Comparison of ENCODE assay signal across 15 cellular contexts in the genomic region with DNA sequence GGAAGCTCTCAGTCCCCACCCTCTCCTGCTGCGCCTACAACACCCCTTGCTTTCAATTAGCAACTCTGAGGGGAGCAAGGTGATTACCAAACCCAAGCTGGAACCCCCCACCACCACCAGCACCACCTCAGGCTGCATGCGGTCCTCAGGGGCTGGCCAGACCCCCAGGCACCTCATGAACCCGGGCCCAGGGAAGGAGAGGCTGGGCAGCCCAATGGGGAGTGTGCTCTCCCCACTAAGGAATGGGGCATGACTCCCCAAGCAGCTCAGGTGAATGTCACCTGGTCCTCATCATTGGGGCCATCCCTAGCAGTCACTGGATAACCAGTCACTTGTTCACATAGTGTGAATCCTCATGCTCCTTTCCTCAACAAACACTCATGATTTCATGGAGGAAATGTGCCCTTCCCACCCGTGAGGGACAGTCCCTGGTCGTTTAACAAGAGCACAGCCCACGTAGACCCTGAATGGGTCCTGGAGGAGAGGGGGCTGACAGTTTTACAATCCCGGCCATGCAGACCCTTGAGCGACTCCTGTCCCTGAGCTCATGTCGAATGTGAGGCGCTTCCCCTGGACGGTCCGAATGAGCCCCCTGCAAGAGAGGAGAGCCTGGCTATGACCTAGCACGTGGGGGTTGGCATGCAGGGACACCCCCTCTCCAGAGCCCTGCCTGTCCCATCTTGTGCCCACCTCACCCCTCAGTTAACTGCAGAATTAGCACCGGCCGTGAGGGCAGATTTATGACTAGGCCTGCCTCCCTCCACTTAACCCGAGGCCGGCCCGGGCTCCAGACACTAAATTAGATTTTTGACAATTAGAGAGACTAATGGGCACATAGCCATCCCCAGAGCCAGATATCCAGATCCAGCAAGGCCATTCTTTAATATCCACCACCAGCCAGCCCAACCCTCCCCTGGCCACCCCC. TPM values are rescaled to one million over a fixed set of nuclear protein-coding genes. Genes with fewer than 3 reads are reported as not detected.
A peak's percentile ranks its signal among the peaks of the same experiment; 100 is the strongest.
DNase-seq lines count a peak whose midpoint lies in the region; ATAC-seq and TF ChIP-seq lines count a peak whose summit lies in the region.
"Had no signal": no experiment of that assay in that cellular context is flagged by ENCODE, and none has a peak within 500 bp of the region (broad histone marks: within the 10 kb centered on the region; RNA-seq: fewer than 3 reads in every experiment).

No MANE protein-coding gene starts in this region.

- H3K27me3 ChIP-seq in HCT116 (ENCODE audit: insufficient read depth, low read length) (no peaks in the 10 kb centered on the region), mammary epithelial cell (ENCODE audit: insufficient read depth, low read length) (no peaks in the 10 kb centered on the region), PC-3 (ENCODE audit: low read length) (no peaks in the 10 kb centered on the region)

- H3K79me2 ChIP-seq in HCT116 (ENCODE audit: insufficient read depth, low read length): no peaks in the 10 kb centered on the region
- no peaks in the 10 kb centered on the region for H3K79me2 ChIP-seq in mammary epithelial cell (ENCODE audit: insufficient read depth, low read length)
- H3K79me2 ChIP-seq in PC-3 (ENCODE audit: low read length): no peaks in the 10 kb centered on the region

- no peak overlapping the region for H3K4me3 ChIP-seq in HCT116 (replicated peaks in 1 of 2; ENCODE audit: low read depth in 1 of 2, low read length in 2 of 2)
- H3K4me3 ChIP-seq in mammary epithelial cell (replicated peaks in 1 of 3; ENCODE audit: insufficient read depth in 1 of 3, low read depth in 2 of 3, low read length in 3 of 3): no peak overlapping the region
- no peak overlapping the region for H3K4me3 ChIP-seq in PC-3 (ENCODE audit: low read length)
- H3K4me3 ChIP-seq: left lung had no signal

- H3K4me2 ChIP-seq in HCT116 (ENCODE audit: low read length) (peak overlapping the region; percentile 44; the same call in 1 of the 2 replicates), mammary epithelial cell (ENCODE audit: insufficient read depth, low read depth, low read length) (peak overlapping the region; percentile 11), PC-3 (ENCODE audit: low read length) (no peak overlapping the region)

- ATAC-seq in activated naive CD4-positive, alpha-beta T cell treated with anti-CD3 and anti-CD28 coated beads, Interleukin-2, amount 50 U/mL, for 72 hours: no peak
- no peak for ATAC-seq in HCT116
- ATAC-seq in PC-3: no peak
- no peak for ATAC-seq in activated CD4-positive, CD25-positive, alpha-beta regulatory T cell treated with anti-CD3 and anti-CD28 coated beads, Interleukin-2, amount 50 U/mL, for 24 hours
- ATAC-seq: left lung had no signal

- CTCF ChIA-PET in activated naive CD4-positive, alpha-beta T cell treated with anti-CD3 and anti-CD28 coated beads, Interleukin-2, amount 10 ng/mL, durations not matched to agents 7 days and 5 days (lab: Charles Lee): interaction anchor here (1.3 to 4.2 kb wide), 2 partner anchors 12 to 345 kb away, joined by 5 to 22 read pairs; no protein-coding TSS in a partner anchor
- CTCF ChIA-PET in HCT116 (lab: Charles Lee): no interaction called here
- CTCF ChIA-PET in mammary epithelial cell (lab: Charles Lee; ENCODE audit: low non-redundant PET): no interaction called here
- CTCF ChIA-PET in PC-3 (lab: Charles Lee): no interaction called here

- H3K27ac ChIP-seq in HCT116 (ENCODE audit: low read depth, low read length) (no peak overlapping the region), mammary epithelial cell (ENCODE audit: insufficient read depth, low read depth, low read length) (no peak overlapping the region), PC-3 (ENCODE audit: low read length) (no peak overlapping the region)
- H3K27ac ChIP-seq: left lung had no signal

- 70% methylated on average over 10 of the region's 18 CpGs for WGBS in mammary epithelial cell (ENCODE audit: low coverage, missing lambda C conversion rate)

- TF ChIP-seq POLR2A in HCT116 (IDR thresholded peaks at IDR 0.05; ENCODE audit: borderline replicate concordance, extremely low read depth, insufficient read depth, insufficient read length): no peak

- H3K9me2 ChIP-seq in HCT116 (ENCODE audit: insufficient read depth): no peaks in the 10 kb centered on the region
- no peaks in the 10 kb centered on the region for H3K9me2 ChIP-seq in PC-3 (replicated peaks; ENCODE audit: low read length)

- no peak for TF ChIP-seq RAD21 in HCT116 (IDR thresholded peaks at IDR 0.05; ENCODE audit: low read depth)

- no peaks in the 10 kb centered on the region for H3K9me3 Mint-ChIP-seq in activated naive CD4-positive, alpha-beta T cell treated with anti-CD3 and anti-CD28 coated beads, Interleukin-2, amount 10 ng/mL, durations not matched to agents 7 days and 5 days
- H3K9me3 Mint-ChIP-seq in activated naive CD4-positive, alpha-beta T cell treated with anti-CD3 and anti-CD28 coated beads, Interleukin-2, amount 50 U/mL, for 72 hours: no peaks in the 10 kb centered on the region
- no peaks in the 10 kb centered on the region for H3K9me3 Mint-ChIP-seq in osteocyte (ENCODE audit: unreplicated experiment)

- H3K36me3 Mint-ChIP-seq in activated naive CD4-positive, alpha-beta T cell treated with anti-CD3 and anti-CD28 coated beads, Interleukin-2, amount 10 ng/mL, durations not matched to agents 7 days and 5 days: peaks cover 7% of the 10 kb centered on the region
- no peaks in the 10 kb centered on the region for H3K36me3 Mint-ChIP-seq in activated naive CD4-positive, alpha-beta T cell treated with anti-CD3 and anti-CD28 coated beads, Interleukin-2, amount 50 U/mL, for 72 hours
- peaks cover 14% of the 10 kb centered on the region for H3K36me3 Mint-ChIP-seq in osteocyte (ENCODE audit: unreplicated experiment)

- H2AFZ ChIP-seq in HCT116 (ENCODE audit: low read depth, low read length, poor library complexity, severe bottlenecking) (no peak overlapping the region), mammary epithelial cell (ENCODE audit: low read depth, low read length) (peak overlapping the region; percentile 52), PC-3 (ENCODE audit: low read length) (no peak overlapping the region)

- no peak overlapping the region for H3K9ac ChIP-seq in HCT116 (ENCODE audit: low read length)
- no peak overlapping the region for H3K9ac ChIP-seq in mammary epithelial cell (ENCODE audit: insufficient read depth, low read length)
- H3K9ac ChIP-seq in PC-3 (ENCODE audit: low read length): no peak overlapping the region

- no peaks in the 10 kb centered on the region for H3F3A ChIP-seq in PC-3 (ENCODE audit: low read length, unreplicated experiment)

- H3K4me1 ChIP-seq in HCT116 (ENCODE audit: control insufficient read depth in 1 of 2, insufficient read depth in 2 of 2, low read length in 2 of 2): peaks cover 6 to 12% of the 10 kb centered on the region in 2 experiments; a peak in 3 of 4 replicates
- peaks cover 16% of the 10 kb centered on the region for H3K4me1 ChIP-seq in mammary epithelial cell (ENCODE audit: insufficient read depth, low read length)
- no peaks in the 10 kb centered on the region for H3K4me1 ChIP-seq in PC-3 (ENCODE audit: insufficient read depth, low read length)
- H3K4me1 ChIP-seq: left lung had no signal

- RAD21 ChIA-PET in HCT116 (lab: Charles Lee; ENCODE audit: low non-redundant PET in 1 of 2, low total read pairs in 2 of 2, uncharacterized antibody in 2 of 2, unreplicated experiment in 2 of 2): no interaction called here

- no peak for DNase-seq in activated naive CD4-positive, alpha-beta T cell treated with anti-CD3 and anti-CD28 coated beads, Interleukin-2, amount 10 ng/mL, durations not matched to agents 7 days and 5 days
- DNase-seq in activated naive CD4-positive, alpha-beta T cell treated with anti-CD3 and anti-CD28 coated beads, Interleukin-2, amount 50 U/mL, for 72 hours (ENCODE audit: low spot score in 2 of 2): no peak
- no peak for DNase-seq in HCT116 (ENCODE audit: low read depth, low spot score)
- no peak for DNase-seq in mammary epithelial cell
- peak; percentile 72 for DNase-seq in osteocyte (ENCODE audit: extremely low spot score, unreplicated experiment)
- no peak for DNase-seq in PC-3
- DNase-seq in DMS53 treated with DMSO at 0.1 percent for 48 hours (lab: John Stamatoyannopoulos, UW; ENCODE audit: unreplicated experiment): no peak
- DNase-seq: amniotic stem cell; CD4-positive, alpha-beta memory T cell; central memory CD4-positive, alpha-beta T cell; DMS153; left lung; NCI-H1092 treated with DMSO at 0.1 percent for 48 hours; NCI-H2081 had no signal

- BruUV-seq in HCT116 (replicated peaks; lab: Mats Ljungman, UMichigan) (no TSS peak), mammary epithelial cell (replicated peaks; lab: Mats Ljungman, UMichigan) (no TSS peak), PC-3 (replicated peaks; lab: Mats Ljungman, UMichigan) (no TSS peak)

- in situ Hi-C loops in mammary epithelial cell (cut with MboI; ENCODE audit: low sequenced_read_pairs in 2 of 2): no loop called here

- no peaks in the 10 kb centered on the region for H4K20me1 ChIP-seq in HCT116 (ENCODE audit: insufficient read depth)
- H4K20me1 ChIP-seq in mammary epithelial cell (ENCODE audit: insufficient read depth, low read length): no peaks in the 10 kb centered on the region
- H4K20me1 ChIP-seq in PC-3 (ENCODE audit: low read length): no peaks in the 10 kb centered on the region

- peak overlapping the region; percentile 83 for H3K27ac Mint-ChIP-seq in activated naive CD4-positive, alpha-beta T cell treated with anti-CD3 and anti-CD28 coated beads, Interleukin-2, amount 10 ng/mL, durations not matched to agents 7 days and 5 days
- peak overlapping the region in 1 of 2 donors; percentile 81 for H3K27ac Mint-ChIP-seq in activated naive CD4-positive, alpha-beta T cell treated with anti-CD3 and anti-CD28 coated beads, Interleukin-2, amount 50 U/mL, for 72 hours
- H3K27ac Mint-ChIP-seq in osteocyte (ENCODE audit: unreplicated experiment): no peak overlapping the region

- no peak for TF ChIP-seq CTCF in HCT116 (IDR thresholded peaks at IDR 0.05 in 2 of 3, conservative IDR thresholded peaks at IDR 0.05 in 1 of 3; ENCODE audit: borderline replicate concordance in 1 of 3, insufficient read depth in 1 of 3, low read depth in 2 of 3, low read length in 2 of 3)
- TF ChIP-seq CTCF in mammary epithelial cell (conservative IDR thresholded peaks at IDR 0.05 in 1 of 2, IDR thresholded peaks at IDR 0.05 in 1 of 2; ENCODE audit: extremely low read depth in 1 of 2, insufficient read depth in 1 of 2, low read depth in 1 of 2, low read length in 2 of 2): no peak
- TF ChIP-seq CTCF in osteocyte (IDR thresholded peaks at IDR 0.05): no peak
- no peak for TF ChIP-seq CTCF in PC-3 (conservative IDR thresholded peaks at IDR 0.05; ENCODE audit: low read depth, low read length)

- H3K4me1 Mint-ChIP-seq in activated naive CD4-positive, alpha-beta T cell treated with anti-CD3 and anti-CD28 coated beads, Interleukin-2, amount 10 ng/mL, durations not matched to agents 7 days and 5 days: peaks cover 39% of the 10 kb centered on the region
- peaks cover 7% of the 10 kb centered on the region for H3K4me1 Mint-ChIP-seq in osteocyte (ENCODE audit: unreplicated experiment)

- no peaks in the 10 kb centered on the region for H3K9me3 ChIP-seq in HCT116 (ENCODE audit: control insufficient read depth in 1 of 2, insufficient read depth in 1 of 2, low read depth in 1 of 2, low read length in 2 of 2)
- no peaks in the 10 kb centered on the region for H3K9me3 ChIP-seq in mammary epithelial cell (replicated peaks; ENCODE audit: insufficient read depth, low read length)
- H3K9me3 ChIP-seq in PC-3 (ENCODE audit: low read length): no peaks in the 10 kb centered on the region
- H3K9me3 ChIP-seq: left lung had no signal

- H3K36me3 ChIP-seq in HCT116 (ENCODE audit: control insufficient read depth in 1 of 2, insufficient read depth in 2 of 2, low read length in 2 of 2) (0 out of 4 replicates have a peak, but pooled peaks cover 0 to 3% of the 10 kb centered on the region in 2 experiments), mammary epithelial cell (ENCODE audit: insufficient read depth, low read length) (no peaks in the 10 kb centered on the region), PC-3 (ENCODE audit: low read depth, low read length) (no peaks in the 10 kb centered on the region)

- POLR2A ChIA-PET in HCT116 (lab: Charles Lee) (no interaction called here), PC-3 (lab: Charles Lee; ENCODE audit: unreplicated experiment) (no interaction called here)

- intact Hi-C loops in HCT116 (cut with micrococcal nuclease) (no loop called here), mammary epithelial cell (cut with micrococcal nuclease) (no loop called here), PC-3 (cut with micrococcal nuclease) (no loop called here)

- peaks cover 23% of the 10 kb centered on the region for H3K27me3 Mint-ChIP-seq in activated naive CD4-positive, alpha-beta T cell treated with anti-CD3 and anti-CD28 coated beads, Interleukin-2, amount 10 ng/mL, durations not matched to agents 7 days and 5 days
- no peaks in the 10 kb centered on the region for H3K27me3 Mint-ChIP-seq in osteocyte (ENCODE audit: unreplicated experiment)

- dilution Hi-C loops in mammary epithelial cell (cut with HindIII; ENCODE audit: low sequenced_read_pairs): no loop called here

- H3K4me3 Mint-ChIP-seq in activated naive CD4-positive, alpha-beta T cell treated with anti-CD3 and anti-CD28 coated beads, Interleukin-2, amount 10 ng/mL, durations not matched to agents 7 days and 5 days: no peak overlapping the region
- H3K4me3 Mint-ChIP-seq in osteocyte (ENCODE audit: unreplicated experiment): no peak overlapping the region

RNA-seq across cellular contexts. Expression of a gene that starts 29.1 kb away (rescaled TPM):
- 10 to 100 TPM; 31.4 to 43.0 TPM for total RNA-seq in activated naive CD4-positive, alpha-beta T cell treated with anti-CD3 and anti-CD28 coated beads, Interleukin-2, amount 50 U/mL, for 72 hours
- total RNA-seq in HCT116 (2021; ENCODE audit: unreplicated experiment) (51.3 TPM), mammary epithelial cell (10 to 100 TPM; 14.7 to 30.3 TPM), osteocyte (35.0 and 36.8 TPM in 2 replicates), PC-3 (2014; rRNA removed) (10.9 and 13.1 TPM in 2 replicates)
- 42.0 and 43.2 TPM in 2 replicates for polyA plus RNA-seq in HCT116 (2012)
- polyA plus RNA-seq in mammary epithelial cell: 17.7 TPM
- 40.8 TPM for polyA minus RNA-seq in mammary epithelial cell

RNA-seq across cellular contexts. Expression of a gene that starts 29.2 kb away (rescaled TPM):
- 10 to 100 TPM in 1 of 2 donors, 1 to 10 TPM in 1; 3.1 to 23.9 TPM for total RNA-seq in activated naive CD4-positive, alpha-beta T cell treated with anti-CD3 and anti-CD28 coated beads, Interleukin-2, amount 50 U/mL, for 72 hours
- total RNA-seq in HCT116 (2021; ENCODE audit: unreplicated experiment): 39.5 TPM
- 87.6 and 101 TPM in 2 replicates for polyA plus RNA-seq in HCT116 (2012)
- 10 to 100 TPM; 25.8 to 32.2 TPM for total RNA-seq in mammary epithelial cell
- 57.6 TPM for polyA plus RNA-seq in mammary epithelial cell
- polyA minus RNA-seq in mammary epithelial cell: 47.5 TPM
- 14.9 and 15.3 TPM in 2 replicates for total RNA-seq in osteocyte
- total RNA-seq in PC-3 (2014; rRNA removed): 37.1 and 44.2 TPM in 2 replicates
